Comparison of ENCODE assay signal across 24 cellular contexts in genomic region chr9:70578720-70579119, GRCh38.
A peak's percentile ranks its signal among the peaks of the same experiment; 100 is the strongest.
DNase-seq lines count a peak whose midpoint lies in the region; ATAC-seq, FAIRE-seq and TF ChIP-seq lines count a peak whose summit lies in the region.
"Had no signal": no experiment of that assay in that cellular context is flagged by ENCODE, and none has a peak within 500 bp of the region (broad histone marks: within the 10 kb centered on the region; RNA-seq: fewer than 3 reads in every experiment).

No MANE protein-coding gene starts in this region.

- no peak overlapping the region for H2BK15ac ChIP-seq in H1 (ENCODE audit: low read length)

- H2AK5ac ChIP-seq in H1 (ENCODE audit: low read depth, low read length), result no peak overlapping the region

- H3K23me2 ChIP-seq in H1 (ENCODE audit: low read depth, low read length), result peaks cover 3% of the 10 kb centered on the region; the same call in 1 of the 2 replicates

- 92% methylated on average over 1 of the region's 1 CpG; no CpG with 5 or more reads in 1 of the 2 experiments for WGBS in H1 (ENCODE audit: extremely low coverage in 1 of 2, insufficient coverage in 1 of 2, insufficient read length in 1 of 2, insufficient replicate concordance in 2 of 2, low coverage in 1 of 2, low lambda C conversion rate in 2 of 2, missing lambda C conversion rate in 1 of 2), 2 experiments
- WGBS in heart right ventricle, 2 donors, result 91 to 95% methylated on average over 1 of the region's 1 CpG

- H2BK120ac ChIP-seq in H1 (replicated peaks; ENCODE audit: low read depth, low read length), result no peak overlapping the region

- TF ChIP-seq POLR2A in H1 (IDR thresholded peaks at IDR 0.05; ENCODE audit: control extremely low read depth in 1 of 2, low read depth in 2 of 2, low read length in 2 of 2), result no peak
- no peak for TF ChIP-seq POLR2A in gastrocnemius medialis (IDR thresholded peaks at IDR 0.05)

- POLR2A ChIA-PET in H1 (lab: Charles Lee; ENCODE audit: partially characterized antibody), result interaction anchor here (1.1 kb wide), 1 partner anchor 11 kb away, joined by 3 read pairs; no protein-coding TSS in a partner anchor

- peak in 1 of 2 experiments; percentile 23; a peak in 1 of 4 replicates for TF ChIP-seq RAD21 in H1 (IDR thresholded peaks at IDR 0.05 in 1 of 2, conservative IDR thresholded peaks at IDR 0.05 in 1 of 2; ENCODE audit: low read depth in 2 of 2, low read length in 2 of 2)

- intact Hi-C loops in gastrocnemius medialis (cut with DNase I; ENCODE audit: low total_unique reads), result no loop called here
- intact Hi-C loops in heart right ventricle (cut with DNase I), result loop anchor here in 1 of 10 donors (10.0 kb wide), 1 partner anchor 64 kb away; no protein-coding TSS in a partner anchor

- H4K5ac ChIP-seq in H1 (ENCODE audit: insufficient read length, low read depth, low read length), result no peak overlapping the region

- H3K79me2 ChIP-seq in DOHH2 (ENCODE audit: control insufficient read depth, low read length) (no peaks in the 10 kb centered on the region), H1 (ENCODE audit: control insufficient read depth in 1 of 2, insufficient read depth in 2 of 2, low read length in 2 of 2) (no peaks in the 10 kb centered on the region)

- H3K27ac ChIP-seq in DOHH2 (ENCODE audit: low read depth, low read length) (no peak overlapping the region), H1 (ENCODE audit: low read depth, low read length) (no peak overlapping the region), gastrocnemius medialis (no peak overlapping the region), heart right ventricle (no peak overlapping the region)
- H3K27ac ChIP-seq: breast epithelium, transverse colon had no signal

- no peak overlapping the region for H3K56ac ChIP-seq in H1 (replicated peaks; ENCODE audit: insufficient read length, low read depth, low read length)

- H3K18ac ChIP-seq in H1 (ENCODE audit: extremely low read depth, low read length), result no peak overlapping the region

- H3K4me3 ChIP-seq in DOHH2 (ENCODE audit: low read length), result no peak overlapping the region
- no peak overlapping the region for H3K4me3 ChIP-seq in H1 (ENCODE audit: extremely low read depth in 1 of 4, insufficient read depth in 2 of 4, low read depth in 3 of 4, low read length in 4 of 4)
- H3K4me3 ChIP-seq in gastrocnemius medialis, result no peak overlapping the region
- H3K4me3 ChIP-seq in heart right ventricle, result no peak overlapping the region
- H3K4me3 ChIP-seq: breast epithelium, transverse colon had no signal

- H4K20me1 ChIP-seq in DOHH2 (ENCODE audit: control insufficient read depth, insufficient read depth, low read depth, low read length), result no peaks in the 10 kb centered on the region
- no peaks in the 10 kb centered on the region for H4K20me1 ChIP-seq in H1 (replicated peaks in 1 of 2; ENCODE audit: control insufficient read depth in 1 of 2, insufficient read depth in 2 of 2, low read length in 2 of 2)

- no peak overlapping the region for H4K91ac ChIP-seq in H1 (replicated peaks; ENCODE audit: insufficient read length, low read length)

- H3K9me3 ChIP-seq in DOHH2 (ENCODE audit: control insufficient read depth, insufficient read depth, low read length), result no peaks in the 10 kb centered on the region
- H3K9me3 ChIP-seq in H1 (ENCODE audit: insufficient read depth in 2 of 2, low read depth in 1 of 2, low read length in 1 of 2), result no peaks in the 10 kb centered on the region
- H3K9me3 ChIP-seq in gastrocnemius medialis, result no peaks in the 10 kb centered on the region
- H3K9me3 ChIP-seq in heart right ventricle, result no peaks in the 10 kb centered on the region
- H3K9me3 ChIP-seq: breast epithelium, transverse colon had no signal

- H3K23ac ChIP-seq in H1 (ENCODE audit: insufficient read length), result no peak overlapping the region

- no peak overlapping the region for H3K4ac ChIP-seq in H1 (replicated peaks; ENCODE audit: insufficient read length, low read depth, low read length)

- H3K27me3 ChIP-seq in DOHH2 (ENCODE audit: control insufficient read depth, low read length) (no peaks in the 10 kb centered on the region), H1 (replicated peaks in 1 of 4; ENCODE audit: control insufficient read depth in 3 of 4, extremely low read depth in 1 of 4, insufficient read depth in 3 of 4, low read length in 3 of 4) (no peaks in the 10 kb centered on the region), gastrocnemius medialis (no peaks in the 10 kb centered on the region), heart right ventricle (no peaks in the 10 kb centered on the region)
- H3K27me3 ChIP-seq: breast epithelium, transverse colon had no signal

- no peak overlapping the region for H3K4me2 ChIP-seq in DOHH2 (ENCODE audit: low read length)
- H3K4me2 ChIP-seq in H1 (ENCODE audit: insufficient read depth in 1 of 2, low read depth in 2 of 2, low read length in 2 of 2), result no peak overlapping the region

- H3F3A ChIP-seq in DOHH2 (ENCODE audit: control insufficient read depth, insufficient read depth), result no peaks in the 10 kb centered on the region

- no peaks in the 10 kb centered on the region for H3K79me1 ChIP-seq in H1 (ENCODE audit: low read depth, low read length)

- TF ChIP-seq EP300 in H1 (IDR thresholded peaks at IDR 0.05; ENCODE audit: borderline replicate concordance in 1 of 2, low read depth in 2 of 2, low read length in 2 of 2), result no peak

- CTCF ChIA-PET in H1 (lab: Charles Lee; ENCODE audit: partially characterized antibody), result interaction anchor here (0.8 to 1.9 kb wide), 4 partner anchors 16 to 107 kb away, joined by 3 to 4 read pairs (median 4); no protein-coding TSS in a partner anchor

- peak; percentile 19 for FAIRE-seq in H1 (lab: Jason Lieb, UNC)
- FAIRE-seq: G401.6, small intestine had no signal

- H3K14ac ChIP-seq in H1 (ENCODE audit: insufficient read length), result no peak overlapping the region

- H2BK20ac ChIP-seq in H1 (ENCODE audit: low read length), result no peak overlapping the region

- H3K36me3 ChIP-seq in DOHH2 (ENCODE audit: control insufficient read depth, low read length) (no peaks in the 10 kb centered on the region), H1 (ENCODE audit: control insufficient read depth in 2 of 4, insufficient read depth in 4 of 4, low read length in 3 of 4) (no peaks in the 10 kb centered on the region), gastrocnemius medialis (no peaks in the 10 kb centered on the region), heart right ventricle (no peaks in the 10 kb centered on the region)
- H3K36me3 ChIP-seq: breast epithelium, transverse colon had no signal

- no peak overlapping the region for H4K8ac ChIP-seq in H1 (ENCODE audit: extremely low read depth, insufficient read depth, low read length)

- no peak overlapping the region for H2AFZ ChIP-seq in H1 (ENCODE audit: low read length)

- H2BK12ac ChIP-seq in H1 (ENCODE audit: low read depth, low read length), result no peak overlapping the region

- in situ Hi-C loops in GM13977 (cut with MboI; ENCODE audit: low pct_unique_long_range_greater_than_20kb, low sequenced_read_pairs, unreplicated experiment), result no loop called here
- in situ Hi-C loops in gastrocnemius medialis (cut with MboI; ENCODE audit: low sequenced_read_pairs in 4 of 4), result no loop called here

- DNase-seq in GM13977 (ENCODE audit: low spot score) (no peak), NCI-H69 (lab: John Stamatoyannopoulos, UW) (peak; percentile 18), H1 (ENCODE audit: low read depth in 1 of 2, low spot score in 2 of 2) (no peak), gastrocnemius medialis (no peak), iPS-NIHi11 (ENCODE audit: low spot score) (no peak), heart right ventricle (no peak)
- DNase-seq: activated CD4-positive, alpha-beta T cell treated with anti-CD3 and anti-CD28 coated beads, Interleukin-2, amount 50 U/mL, for 1 hour; activated CD8-positive, alpha-beta memory T cell treated with anti-CD3 and anti-CD28 coated beads, Interleukin-2, amount 50 U/mL, for 48 hours; activated effector memory CD4-positive, alpha-beta T cell treated with Interleukin-2 at 50 U/mL for 16 hours; COR-L47; foreskin melanocyte; midbrain; MV-4-11; NCI-H2029 treated with DMSO at 0.1 percent for 48 hours; NCI-H446 treated with DMSO at 0.1 percent for 48 hours; Right ventricle myocardium superior; small intestine; stimulated activated CD4-positive, alpha-beta T cell treated with anti-CD3 and anti-CD28 coated beads, Interleukin-2, amount 100 ng/mL, for 48 hours; transverse colon had no signal

- ATAC-seq in gastrocnemius medialis (no peak), GM18907 (IDR thresholded peaks at IDR 0.05; ENCODE audit: unreplicated experiment) (no peak), heart right ventricle (no peak)
- ATAC-seq: left lobe of liver had no signal

- peak; percentile 49 for TF ChIP-seq CTCF in DOHH2 (IDR thresholded peaks at IDR 0.05; ENCODE audit: low read depth, low read length, poor library complexity, severe bottlenecking)
- TF ChIP-seq CTCF in GM13977 (IDR thresholded peaks at IDR 0.05; ENCODE audit: extremely low read depth, insufficient read depth, missing control alignments), result peak; percentile 29
- peak; percentile 8 to 30 (median 29) for TF ChIP-seq CTCF in H1 (IDR thresholded peaks at IDR 0.05; ENCODE audit: control extremely low read depth in 1 of 3, insufficient read depth in 1 of 3, low read depth in 1 of 3, low read length in 3 of 3)
- no peak for TF ChIP-seq CTCF in gastrocnemius medialis (IDR thresholded peaks at IDR 0.05 in 4 of 5, conservative IDR thresholded peaks at IDR 0.05 in 1 of 5)
- peak in 1 of 9 donors; percentile 25 for TF ChIP-seq CTCF in heart right ventricle (IDR thresholded peaks at IDR 0.05)

- H3K9ac ChIP-seq in H1 (replicated peaks in 1 of 4; ENCODE audit: extremely low read depth in 1 of 4, low read depth in 3 of 4, low read length in 3 of 4), result no peak overlapping the region

- no peaks in the 10 kb centered on the region for H3K9me2 ChIP-seq in DOHH2 (replicated peaks; ENCODE audit: control insufficient read depth, low read length)

- no peak overlapping the region for H2BK5ac ChIP-seq in H1 (ENCODE audit: low read depth, low read length)

- H3K4me1 ChIP-seq in DOHH2 (ENCODE audit: control insufficient read depth, low read length) (no peaks in the 10 kb centered on the region), H1 (replicated peaks in 1 of 4; ENCODE audit: control insufficient read depth in 3 of 4, insufficient read depth in 4 of 4, low read length in 3 of 4) (peaks cover 0 to 3% (median 1%) of the 10 kb centered on the region in 4 experiments; a peak in 4 of 7 replicates), gastrocnemius medialis (peaks cover 0 to 12% of the 10 kb centered on the region in 2 donors), heart right ventricle (peaks cover 0 to 40% (median 14%) of the 10 kb centered on the region in 9 donors)

TF ChIP-seq in H1, 55 proteins besides CTCF, POLR2A, EP300 and RAD21:
- TF ChIP-seq EZH2 (IDR thresholded peaks at IDR 0.05; ENCODE audit: low read depth, low read length, severe bottlenecking) (no peak), SRF (IDR thresholded peaks at IDR 0.05; ENCODE audit: low read depth, low read length) (no peak), ZNF274 (IDR thresholded peaks at IDR 0.05; ENCODE audit: borderline replicate concordance, extremely low read depth, low read length) (no peak), ATF3 (IDR thresholded peaks at IDR 0.05; ENCODE audit: insufficient read depth, low read depth, low read length) (no peak), TCF12 (IDR thresholded peaks at IDR 0.05; ENCODE audit: low read depth, low read length) (no peak)

Comparison
In these comparisons a context has a peak if more than half of its experiments do, and no peak if none do; other contexts are left out.
1. CTCF ChIP-seq: peak in DOHH2 (single experiment), GM13977 (single experiment) and H1 (3 of 3); none in gastrocnemius medialis (0 of 5).